Comparison of ENCODE assay signal across 25 cellular contexts in genomic region chr6:82870582-82871172, GRCh38.
"Had no signal": no experiment of that assay in that cellular context is flagged by ENCODE, and none has a peak within 500 bp of the region (broad histone marks: within the 10 kb centered on the region; RNA-seq: fewer than 3 reads in every experiment).

No MANE protein-coding gene starts in this region.

- H3K36me3 ChIP-seq: esophagus muscularis mucosa, ovary, prostate gland, sigmoid colon, uterus had no signal

- ATAC-seq: stimulated activated memory B cell treated with anti-CD40 and anti-IgM and Interleukin-4, amounts not matched to agents 10 μg/mL and 1 μg/mL and 100 μg/mL, for 72 hours; stimulated activated naive CD8-positive, alpha-beta T cell treated with anti-CD3 and anti-CD28 coated beads, Interleukin-15, amount 100 ng/mL, for 72 hours had no signal

- H3K4me3 ChIP-seq: esophagus muscularis mucosa, ovary, prostate gland, sigmoid colon, smooth muscle cell, uterus had no signal

- H3K4me1 ChIP-seq: esophagus muscularis mucosa, prostate gland, sigmoid colon, uterus had no signal

- H3K27me3 ChIP-seq: esophagus muscularis mucosa, ovary, sigmoid colon, uterus had no signal

- H3K9me3 ChIP-seq: esophagus muscularis mucosa, ovary, prostate gland, sigmoid colon, uterus had no signal

- FAIRE-seq: bronchial epithelial cell, islet of Langerhans had no signal

- H3K27ac ChIP-seq: esophagus muscularis mucosa, ovary, prostate gland, sigmoid colon, uterus had no signal

- DNase-seq: activated CD4-positive, alpha-beta T cell treated with anti-CD3 and anti-CD28 coated beads for 4 hours; activated CD4-positive, alpha-beta T cell treated with anti-CD3 and anti-CD28 coated beads, Interleukin-2, amount 50 U/mL, for 4 hours; activated CD4-positive, CD25-positive, alpha-beta regulatory T cell; activated effector memory CD4-positive, alpha-beta T cell treated with Interleukin-2 at 50 U/mL for 16 hours; activated naive CD4-positive, alpha-beta T cell treated with Interleukin-2 at 50 U/mL for 16 hours; anterior cingulate cortex; endodermal cell; glutamatergic neuron; mammary epithelial cell; naive B cell; ovary; retina; sigmoid colon; stimulated activated CD4-positive, alpha-beta T cell treated with anti-CD3 and anti-CD28 coated beads, Interleukin-1b, Interleukin-23, amount 100 ng/mL, for 48 hours; stimulated activated CD4-positive, alpha-beta T cell treated with anti-CD3 and anti-CD28 coated beads, Interleukin-4, amount 100 ng/mL, for 4 hours; stimulated activated CD8-positive, alpha-beta memory T cell treated with anti-CD3 and anti-CD28 coated beads, Interleukin-4, amount 100 ng/mL, for 48 hours; stimulated activated naive CD8-positive, alpha-beta T cell treated with anti-CD3 and anti-CD28 coated beads, Interleukin-15, amount 100 ng/mL, for 72 hours; substantia nigra; uterus had no signal
